ENCODE assay signal across 1 cellular context in genomic region chr6:98844244-98845161, GRCh38.
TF ChIP-seq lines count a peak whose summit lies in the region.

No MANE protein-coding gene starts in this region.

TF ChIP-seq in WTC11, 78 proteins besides CTCF, POLR2A, EP300 and RAD21 (continued from another document):
- TF ChIP-seq NFYB (CRISPR knock-in tag; conservative IDR thresholded peaks at IDR 0.05; ENCODE audit: low read depth) (no peak), SMAD4 (CRISPR knock-in tag; IDR thresholded peaks at IDR 0.05) (no peak), E2F5 (CRISPR knock-in tag; IDR thresholded peaks at IDR 0.05) (no peak), RORB (CRISPR knock-in tag; IDR thresholded peaks at IDR 0.05) (no peak), PRRX2 (CRISPR knock-in tag; IDR thresholded peaks at IDR 0.05) (no peak), SP1 (CRISPR knock-in tag; conservative IDR thresholded peaks at IDR 0.05) (no peak), STAT6 (CRISPR knock-in tag; conservative IDR thresholded peaks at IDR 0.05; ENCODE audit: low read depth) (no peak), ATF2 (CRISPR knock-in tag; IDR thresholded peaks at IDR 0.05; ENCODE audit: borderline replicate concordance, low read depth) (no peak), JUN (CRISPR knock-in tag; IDR thresholded peaks at IDR 0.05) (no peak), PRDM15 (CRISPR knock-in tag; IDR thresholded peaks at IDR 0.05) (no peak), TEAD1 (CRISPR knock-in tag; IDR thresholded peaks at IDR 0.05) (no peak)
